ENCODE assay signal across 27 cellular contexts in the genomic region with DNA sequence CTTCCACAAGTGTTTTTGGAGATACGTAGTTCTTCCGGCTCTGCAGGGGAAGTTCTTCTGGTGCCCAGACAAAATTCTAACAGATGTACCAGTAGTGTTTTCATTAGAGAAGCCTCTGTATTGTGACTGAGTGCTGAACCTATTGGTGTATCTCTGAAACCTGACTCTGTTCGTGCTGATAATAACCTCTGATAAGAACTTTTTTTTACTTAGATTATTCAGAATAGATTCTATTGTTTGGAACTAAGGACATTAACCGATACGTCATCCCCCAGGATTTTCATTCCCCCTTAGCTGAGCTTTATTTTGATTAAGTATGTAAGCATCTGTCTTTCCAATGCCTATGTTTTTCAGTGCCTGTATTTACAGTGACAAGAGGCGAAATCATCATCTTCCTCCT.
"Had no signal": no experiment of that assay in that cellular context is flagged by ENCODE, and none has a peak within 500 bp of the region (broad histone marks: within the 10 kb centered on the region; RNA-seq: fewer than 3 reads in every experiment).

No MANE protein-coding gene starts in this region.

- H3K4me1 ChIP-seq: neural progenitor cell, parathyroid adenoma, psoas muscle, right lobe of liver, stomach, upper lobe of left lung had no signal

- H3K36me3 ChIP-seq: neural progenitor cell, ovary, right lobe of liver, sigmoid colon, stomach, thoracic aorta, thyroid gland, tibial nerve, upper lobe of left lung had no signal

- H3K4me3 ChIP-seq: neural progenitor cell, ovary, psoas muscle, right lobe of liver, sigmoid colon, stomach, thoracic aorta, thyroid gland, tibial nerve, upper lobe of left lung had no signal

- H3K4me2 ChIP-seq: neural progenitor cell had no signal

- H3K27ac Mint-ChIP-seq: naive thymus-derived CD8-positive, alpha-beta T cell; natural killer cell treated with Interleukin-12 subunit alpha and Interleukin-12 subunit beta and Interleukin-15 and Interleukin-18, amount 100 ng/mL, for 72 hours; neural progenitor cell; progenitor cell of endocrine pancreas; stimulated activated effector memory CD8-positive, alpha-beta T cell treated with anti-CD3 and anti-CD28 coated beads, Interleukin-12 subunit alpha, Interleukin-12 subunit beta, amount 100 ng/mL, for 72 hours; stimulated activated naive B cell treated with anti-CD40 and anti-IgM and Interleukin-4, amounts not matched to agents 10 μg/mL and 1 μg/mL and 100 μg/mL, for 72 hours; stimulated activated naive CD8-positive, alpha-beta T cell treated with anti-CD3 and anti-CD28 coated beads, Interleukin-15, Interleukin-2, amounts not matched to agents 100 ng/mL and 50 ng/mL, for 24 hours had no signal

- H3K4me1 Mint-ChIP-seq: naive thymus-derived CD8-positive, alpha-beta T cell; stimulated activated effector memory CD8-positive, alpha-beta T cell treated with anti-CD3 and anti-CD28 coated beads, Interleukin-12 subunit alpha, Interleukin-12 subunit beta, amount 100 ng/mL, for 72 hours; stimulated activated naive B cell treated with anti-CD40 and anti-IgM and Interleukin-4, amounts not matched to agents 10 μg/mL and 1 μg/mL and 100 μg/mL, for 72 hours had no signal

- H3K27ac ChIP-seq: neural progenitor cell, ovary, parathyroid adenoma, psoas muscle, right lobe of liver, sigmoid colon, stomach, thoracic aorta, thyroid gland, tibial nerve, upper lobe of left lung had no signal

- H3K9ac ChIP-seq: neural progenitor cell, parathyroid adenoma had no signal

- FAIRE-seq: small intestine, urothelium cell line had no signal

- H3K27me3 ChIP-seq: neural progenitor cell, ovary, right lobe of liver, sigmoid colon, stomach, thyroid gland, tibial nerve, upper lobe of left lung had no signal

- H3K36me3 Mint-ChIP-seq: naive thymus-derived CD8-positive, alpha-beta T cell; neural progenitor cell; stimulated activated effector memory CD8-positive, alpha-beta T cell treated with anti-CD3 and anti-CD28 coated beads, Interleukin-12 subunit alpha, Interleukin-12 subunit beta, amount 100 ng/mL, for 72 hours; stimulated activated naive B cell treated with anti-CD40 and anti-IgM and Interleukin-4, amounts not matched to agents 10 μg/mL and 1 μg/mL and 100 μg/mL, for 72 hours had no signal

- ATAC-seq: naive thymus-derived CD8-positive, alpha-beta T cell; natural killer cell treated with Interleukin-12 subunit alpha and Interleukin-12 subunit beta and Interleukin-15 and Interleukin-18, amount 100 ng/mL, for 72 hours; psoas muscle; right cardiac atrium; right lobe of liver; stimulated activated effector memory CD8-positive, alpha-beta T cell treated with anti-CD3 and anti-CD28 coated beads, Interleukin-12 subunit alpha, Interleukin-12 subunit beta, amount 100 ng/mL, for 72 hours; stimulated activated naive B cell treated with anti-CD40 and anti-IgM and Interleukin-4, amounts not matched to agents 10 μg/mL and 1 μg/mL and 100 μg/mL, for 72 hours had no signal

- H3K27me3 Mint-ChIP-seq: naive thymus-derived CD8-positive, alpha-beta T cell; natural killer cell treated with Interleukin-12 subunit alpha and Interleukin-12 subunit beta and Interleukin-15 and Interleukin-18, amount 100 ng/mL, for 72 hours; progenitor cell of endocrine pancreas; stimulated activated naive B cell treated with anti-CD40 and anti-IgM and Interleukin-4, amounts not matched to agents 10 μg/mL and 1 μg/mL and 100 μg/mL, for 72 hours; stimulated activated naive CD8-positive, alpha-beta T cell treated with anti-CD3 and anti-CD28 coated beads, Interleukin-15, Interleukin-2, amounts not matched to agents 100 ng/mL and 50 ng/mL, for 24 hours had no signal

- DNase-seq: naive thymus-derived CD8-positive, alpha-beta T cell; occipital lobe; ovary; right lobe of liver; sigmoid colon; small intestine; stimulated activated CD4-positive, alpha-beta T cell treated with anti-CD3 and anti-CD28 coated beads, Interleukin-15, amount 100 ng/mL, for 24 hours; stimulated activated CD4-positive, alpha-beta T cell treated with anti-CD3 and anti-CD28 coated beads, Interleukin-2, amount 100 ng/mL, for 24 hours; stimulated activated CD4-positive, alpha-beta T cell treated with anti-CD3 and anti-CD28 coated beads, Interleukin-2, amount 100 ng/mL, for 48 hours; stimulated activated CD4-positive, alpha-beta T cell treated with anti-CD3 and anti-CD28 coated beads, Interleukin-4, amount 100 ng/mL, for 24 hours; stimulated activated naive B cell treated with anti-CD40 and anti-IgM and Interleukin-4, amounts not matched to agents 10 μg/mL and 1 μg/mL and 100 μg/mL, for 72 hours; stimulated activated naive CD4-positive, alpha-beta T cell treated with Interleukin-2 at 50 U/mL for 16 hours; stomach; trophoblast cell had no signal

- H3K79me2 ChIP-seq: parathyroid adenoma had no signal

- H3K4me3 Mint-ChIP-seq: naive thymus-derived CD8-positive, alpha-beta T cell; natural killer cell treated with Interleukin-12 subunit alpha and Interleukin-12 subunit beta and Interleukin-15 and Interleukin-18, amount 100 ng/mL, for 72 hours; neural progenitor cell; stimulated activated effector memory CD8-positive, alpha-beta T cell treated with anti-CD3 and anti-CD28 coated beads, Interleukin-12 subunit alpha, Interleukin-12 subunit beta, amount 100 ng/mL, for 72 hours; stimulated activated naive B cell treated with anti-CD40 and anti-IgM and Interleukin-4, amounts not matched to agents 10 μg/mL and 1 μg/mL and 100 μg/mL, for 72 hours; stimulated activated naive CD8-positive, alpha-beta T cell treated with anti-CD3 and anti-CD28 coated beads, Interleukin-15, Interleukin-2, amounts not matched to agents 100 ng/mL and 50 ng/mL, for 24 hours had no signal

- H2AFZ ChIP-seq: parathyroid adenoma had no signal

- H3K9me3 Mint-ChIP-seq: neural progenitor cell had no signal

- H3K9me3 ChIP-seq: ovary, psoas muscle, right lobe of liver, sigmoid colon, stomach, thoracic aorta, thyroid gland, tibial nerve, upper lobe of left lung had no signal
